ENCODE assay signal across 15 cellular contexts in genomic region chr7:2041496-2042367, GRCh38.
DNase-seq lines count a peak whose midpoint lies in the region; ATAC-seq and TF ChIP-seq lines count a peak whose summit lies in the region.
"Had no signal": no experiment of that assay in that cellular context is flagged by ENCODE, and none has a peak within 500 bp of the region (broad histone marks: within the 10 kb centered on the region; RNA-seq: fewer than 3 reads in every experiment).

No MANE protein-coding gene starts in this region.

- no peak overlapping the region for H3K4me3 ChIP-seq in mesendoderm (ENCODE audit: low read length)
- H3K4me3 ChIP-seq: gastroesophageal sphincter, thyroid gland had no signal

- no peak overlapping the region for H2BK5ac ChIP-seq in mesendoderm (ENCODE audit: low read length)

- peaks cover 51% of the 10 kb centered on the region for H3K4me1 Mint-ChIP-seq in activated naive CD4-positive, alpha-beta T cell treated with anti-CD3 and anti-CD28 coated beads, Interleukin-2, amount 50 U/mL, for 24 hours
- H3K4me1 Mint-ChIP-seq in WTC11: peaks cover 22% of the 10 kb centered on the region
- peaks cover 55 to 59% of the 10 kb centered on the region in 2 donors for H3K4me1 Mint-ChIP-seq in stimulated activated naive B cell treated with anti-CD40 and anti-IgM and Interleukin-4, amounts not matched to agents 10 μg/mL and 1 μg/mL and 100 μg/mL, for 72 hours

- no CpG with 5 or more reads among the region's 26 CpGs for WGBS in mesendoderm (ENCODE audit: extremely low coverage, insufficient coverage, low lambda C conversion rate)

- no peak overlapping the region for H2BK120ac ChIP-seq in mesendoderm (ENCODE audit: low read depth, low read length)

- no peak overlapping the region for H2BK15ac ChIP-seq in mesendoderm (replicated peaks; ENCODE audit: low read depth)

- no peak overlapping the region for H3K18ac ChIP-seq in mesendoderm (ENCODE audit: low read length)

- CTCF ChIA-PET in WTC11 (lab: Charles Lee): interaction anchor here (0.9 to 1.2 kb wide), 4 partner anchors 11 to 158 kb away, joined by 3 to 6 read pairs (median 4); no protein-coding TSS in a partner anchor

- no peak overlapping the region for H4K5ac ChIP-seq in mesendoderm (ENCODE audit: low read length)

- H3K79me2 ChIP-seq in mesendoderm (ENCODE audit: control insufficient read depth, insufficient read depth, low read length): no peaks in the 10 kb centered on the region

- no peak for DNase-seq in activated naive CD4-positive, alpha-beta T cell (lab: John Stamatoyannopoulos, UW)
- DNase-seq in WTC11 (ENCODE audit: low spot score) (peak; percentile 5), mesendoderm (no peak), NCI-H82 treated with DMSO at 0.1 percent for 48 hours (lab: John Stamatoyannopoulos, UW; ENCODE audit: unreplicated experiment) (no peak)
- DNase-seq in stimulated activated naive B cell treated with anti-CD40 and anti-IgM and Interleukin-4, amounts not matched to agents 10 μg/mL and 1 μg/mL and 100 μg/mL, for 72 hours: peak; percentile 60
- DNase-seq: activated CD4-positive, CD25-positive, alpha-beta regulatory T cell treated with anti-CD3 and anti-CD28 coated beads, Interleukin-2, amount 50 U/mL, for 72 hours; NCI-H2081 treated with DMSO at 0.1 percent for 48 hours; NCI-H748 treated with DMSO at 0.1 percent for 48 hours; stimulated activated CD4-positive, alpha-beta T cell treated with anti-CD3 and anti-CD28 coated beads, Interleukin-2, amount 100 ng/mL, for 24 hours; thyroid gland had no signal

- ATAC-seq in WTC11: no peak
- peak; percentile 78 to 81 for ATAC-seq in stimulated activated naive B cell treated with anti-CD40 and anti-IgM and Interleukin-4, amounts not matched to agents 10 μg/mL and 1 μg/mL and 100 μg/mL, for 72 hours (replicated peaks)
- no peak for ATAC-seq in GM21717 (IDR thresholded peaks at IDR 0.05; ENCODE audit: unreplicated experiment)
- no peak for ATAC-seq in GM18498 (IDR thresholded peaks at IDR 0.05; ENCODE audit: unreplicated experiment)
- ATAC-seq: gastroesophageal sphincter had no signal

- H3K23ac ChIP-seq in mesendoderm (ENCODE audit: low read length): no peak overlapping the region

- no peak overlapping the region for H2AK5ac ChIP-seq in mesendoderm (ENCODE audit: low read length)

- no peak overlapping the region for H3K4me3 Mint-ChIP-seq in activated naive CD4-positive, alpha-beta T cell treated with anti-CD3 and anti-CD28 coated beads, Interleukin-2, amount 50 U/mL, for 24 hours
- H3K4me3 Mint-ChIP-seq in WTC11: no peak overlapping the region
- peak overlapping the region; percentile 54 to 66 for H3K4me3 Mint-ChIP-seq in stimulated activated naive B cell treated with anti-CD40 and anti-IgM and Interleukin-4, amounts not matched to agents 10 μg/mL and 1 μg/mL and 100 μg/mL, for 72 hours
- H3K4me3 Mint-ChIP-seq: T-helper 1 cell treated with Interleukin-12 subunit alpha and Interleukin-12 subunit beta and Interleukin-4 antibody, amounts not matched to agents 30 μg/mL and 1 μg/mL, for 36 hours had no signal

- H3K36me3 Mint-ChIP-seq in activated naive CD4-positive, alpha-beta T cell treated with anti-CD3 and anti-CD28 coated beads, Interleukin-2, amount 50 U/mL, for 24 hours: peaks cover 2% of the 10 kb centered on the region
- peaks cover 18% of the 10 kb centered on the region for H3K36me3 Mint-ChIP-seq in WTC11
- peaks cover 54 to 70% of the 10 kb centered on the region in 2 donors for H3K36me3 Mint-ChIP-seq in stimulated activated naive B cell treated with anti-CD40 and anti-IgM and Interleukin-4, amounts not matched to agents 10 μg/mL and 1 μg/mL and 100 μg/mL, for 72 hours

- no peak overlapping the region for H4K8ac ChIP-seq in mesendoderm (ENCODE audit: low read depth, low read length)

- H3K36me3 ChIP-seq in mesendoderm (ENCODE audit: control insufficient read depth, insufficient read depth, low read length): no peaks in the 10 kb centered on the region
- H3K36me3 ChIP-seq: thyroid gland had no signal

- TF ChIP-seq CTCF in WTC11 (IDR thresholded peaks at IDR 0.05): no peak

- H3K79me1 ChIP-seq in mesendoderm (ENCODE audit: low read length): peaks cover 3% of the 10 kb centered on the region

- no peak overlapping the region for H3K4ac ChIP-seq in mesendoderm (ENCODE audit: low read depth, low read length)

- no peak overlapping the region for H3K9ac ChIP-seq in mesendoderm (ENCODE audit: low read length)

- H3K27ac Mint-ChIP-seq in activated naive CD4-positive, alpha-beta T cell treated with anti-CD3 and anti-CD28 coated beads, Interleukin-2, amount 50 U/mL, for 24 hours: peak overlapping the region; percentile 3
- peak overlapping the region; percentile 58 for H3K27ac Mint-ChIP-seq in WTC11
- peak overlapping the region; percentile 76 for H3K27ac Mint-ChIP-seq in stimulated activated naive B cell treated with anti-CD40 and anti-IgM and Interleukin-4, amounts not matched to agents 10 μg/mL and 1 μg/mL and 100 μg/mL, for 72 hours
- H3K27ac Mint-ChIP-seq: T-helper 1 cell treated with Interleukin-12 subunit alpha and Interleukin-12 subunit beta and Interleukin-4 antibody, amounts not matched to agents 30 μg/mL and 1 μg/mL, for 36 hours had no signal

- no peaks in the 10 kb centered on the region for H3K27me3 Mint-ChIP-seq in activated naive CD4-positive, alpha-beta T cell treated with anti-CD3 and anti-CD28 coated beads, Interleukin-2, amount 50 U/mL, for 24 hours
- H3K27me3 Mint-ChIP-seq in WTC11 (ENCODE audit: low read depth): no peaks in the 10 kb centered on the region
- H3K27me3 Mint-ChIP-seq in stimulated activated naive B cell treated with anti-CD40 and anti-IgM and Interleukin-4, amounts not matched to agents 10 μg/mL and 1 μg/mL and 100 μg/mL, for 72 hours: no peaks in the 10 kb centered on the region

- no peaks in the 10 kb centered on the region for H3K27me3 ChIP-seq in mesendoderm (ENCODE audit: insufficient read depth, low read length, poor library complexity)
- H3K27me3 ChIP-seq: gastroesophageal sphincter, thyroid gland had no signal

- no peak overlapping the region for H3K4me2 ChIP-seq in mesendoderm (ENCODE audit: low read length)

- no peak overlapping the region for H3K27ac ChIP-seq in mesendoderm (ENCODE audit: low read depth, low read length)
- H3K27ac ChIP-seq: gastroesophageal sphincter, thyroid gland had no signal

- POLR2A ChIA-PET in WTC11 (lab: Charles Lee): interaction anchor here (1.2 kb wide), 1 partner anchor 191 kb away, joined by 3 read pairs; the partner anchor contains the start of gene MAD1L1

- H3K9me3 Mint-ChIP-seq in activated naive CD4-positive, alpha-beta T cell treated with anti-CD3 and anti-CD28 coated beads, Interleukin-2, amount 50 U/mL, for 24 hours: no peaks in the 10 kb centered on the region
- H3K9me3 Mint-ChIP-seq in WTC11: peaks cover 11% of the 10 kb centered on the region
- no peaks in the 10 kb centered on the region for H3K9me3 Mint-ChIP-seq in stimulated activated naive B cell treated with anti-CD40 and anti-IgM and Interleukin-4, amounts not matched to agents 10 μg/mL and 1 μg/mL and 100 μg/mL, for 72 hours
- H3K9me3 Mint-ChIP-seq: T-helper 1 cell treated with Interleukin-12 subunit alpha and Interleukin-12 subunit beta and Interleukin-4 antibody, amounts not matched to agents 30 μg/mL and 1 μg/mL, for 36 hours had no signal

- peak overlapping the region; percentile 1 for H3K56ac ChIP-seq in mesendoderm (ENCODE audit: low read length)

- peaks cover 9% of the 10 kb centered on the region for H3K4me1 ChIP-seq in mesendoderm (ENCODE audit: control insufficient read depth, low read depth, low read length)

TF ChIP-seq in WTC11, 78 proteins besides CTCF, POLR2A, EP300 and RAD21 (continues in another document):
- TF ChIP-seq NFATC4 (CRISPR knock-in tag; IDR thresholded peaks at IDR 0.05) (no peak), HMGXB4 (CRISPR knock-in tag; IDR thresholded peaks at IDR 0.05) (no peak), NR1H2 (CRISPR knock-in tag; IDR thresholded peaks at IDR 0.05) (no peak), CREB1 (CRISPR knock-in tag; IDR thresholded peaks at IDR 0.05) (no peak), SMAD3 (CRISPR knock-in tag; IDR thresholded peaks at IDR 0.05; ENCODE audit: borderline replicate concordance) (no peak), ZNF317 (CRISPR knock-in tag; IDR thresholded peaks at IDR 0.05; ENCODE audit: borderline replicate concordance, low read depth) (no peak), ESRRA (CRISPR knock-in tag; IDR thresholded peaks at IDR 0.05; ENCODE audit: borderline replicate concordance) (no peak), GABPB1 (CRISPR knock-in tag; IDR thresholded peaks at IDR 0.05) (no peak), NR3C1 (CRISPR knock-in tag; conservative IDR thresholded peaks at IDR 0.05; ENCODE audit: low read depth) (no peak), ZNF671 (CRISPR knock-in tag; IDR thresholded peaks at IDR 0.05) (no peak), OVOL2 (CRISPR knock-in tag; IDR thresholded peaks at IDR 0.05; ENCODE audit: borderline replicate concordance) (no peak), RORB (CRISPR knock-in tag; IDR thresholded peaks at IDR 0.05) (no peak)

Comparison
In these comparisons a context has a peak if more than half of its experiments do, and no peak if none do; other contexts are left out.
1. H3K27ac Mint-ChIP-seq: peak in every context shown above with its lines; median percentile 76 in stimulated activated naive B cell treated with anti-CD40 and anti-IgM and Interleukin-4, amounts not matched to agents 10 μg/mL and 1 μg/mL and 100 μg/mL, for 72 hours; 58 in WTC11; 3 in activated naive CD4-positive, alpha-beta T cell treated with anti-CD3 and anti-CD28 coated beads, Interleukin-2, amount 50 U/mL, for 24 hours.
2. H3K4me3 Mint-ChIP-seq: peak in stimulated activated naive B cell treated with anti-CD40 and anti-IgM and Interleukin-4, amounts not matched to agents 10 μg/mL and 1 μg/mL and 100 μg/mL, for 72 hours (2 of 2); none in activated naive CD4-positive, alpha-beta T cell treated with anti-CD3 and anti-CD28 coated beads, Interleukin-2, amount 50 U/mL, for 24 hours (single experiment) and WTC11 (single experiment).
3. DNase-seq: peak in WTC11 (single experiment) and stimulated activated naive B cell treated with anti-CD40 and anti-IgM and Interleukin-4, amounts not matched to agents 10 μg/mL and 1 μg/mL and 100 μg/mL, for 72 hours (single experiment); none in activated naive CD4-positive, alpha-beta T cell (0 of 4), mesendoderm (single experiment) and NCI-H82 treated with DMSO at 0.1 percent for 48 hours (single experiment).
4. ATAC-seq: peak in stimulated activated naive B cell treated with anti-CD40 and anti-IgM and Interleukin-4, amounts not matched to agents 10 μg/mL and 1 μg/mL and 100 μg/mL, for 72 hours (2 of 2); none in WTC11 (single experiment), GM21717 (single experiment) and GM18498 (single experiment).